ENCODE assay signal across 8 cellular contexts in genomic region chr3:157248590-157249425, GRCh38.
DNase-seq lines count a peak whose midpoint lies in the region; ATAC-seq and TF ChIP-seq lines count a peak whose summit lies in the region.

No MANE protein-coding gene starts in this region.

- H3K36me3 ChIP-seq in ACC112 (ENCODE audit: insufficient read depth, low read length) (no peaks in the 10 kb centered on the region), kidney epithelial cell (ENCODE audit: control insufficient read depth, insufficient read depth, low read length) (no peaks in the 10 kb centered on the region)

- POLR2A ChIA-PET in MCF 10A (lab: Yijun Ruan, JAX): interaction anchor here (0.9 to 1.1 kb wide), 2 partner anchors 9 to 29 kb away, joined by 3 to 4 read pairs; no protein-coding TSS in a partner anchor

- peak overlapping the region; percentile 76 for H3K27ac ChIP-seq in ACC112 (ENCODE audit: low read depth, low read length)

- peaks cover 9% of the 10 kb centered on the region for H3K9me3 Mint-ChIP-seq in MCF 10A (ENCODE audit: unreplicated experiment)
- H3K9me3 Mint-ChIP-seq in natural killer cell treated with Interleukin-12 subunit alpha and Interleukin-12 subunit beta and Interleukin-15 and Interleukin-18, amount 100 ng/mL, for 72 hours: no peaks in the 10 kb centered on the region

- no peaks in the 10 kb centered on the region for H3K79me2 ChIP-seq in ACC112 (ENCODE audit: control insufficient read depth, insufficient read depth, low read length, unreplicated experiment)

- CTCF ChIA-PET in MCF 10A (lab: Yijun Ruan, JAX): interaction anchor here (0.8 kb wide), 1 partner anchor 9 kb away, joined by 3 read pairs; no protein-coding TSS in a partner anchor

- ATAC-seq in natural killer cell treated with Interleukin-12 subunit alpha and Interleukin-12 subunit beta and Interleukin-15 and Interleukin-18, amount 100 ng/mL, for 72 hours: no peak

- DNase-seq in M059J (ENCODE audit: low read depth): peak; percentile 99
- peak; percentile 81 for DNase-seq in MCF 10A (ENCODE audit: unreplicated experiment)
- peak; percentile 76 for DNase-seq in kidney epithelial cell (ENCODE audit: low read depth)
- DNase-seq in natural killer cell treated with Interleukin-12 subunit alpha and Interleukin-12 subunit beta and Interleukin-15 and Interleukin-18, amount 100 ng/mL, for 72 hours (ENCODE audit: low spot score): no peak
- no peak for DNase-seq in stimulated activated naive CD4-positive, alpha-beta T cell (lab: John Stamatoyannopoulos, UW)
- no peak for DNase-seq in SKM-1 (lab: John Stamatoyannopoulos, UW; ENCODE audit: unreplicated experiment)
- DNase-seq in activated effector memory CD4-positive, alpha-beta T cell treated with anti-CD3 and anti-CD28 coated beads, Interleukin-2, amount 50 U/mL, for 16 hours: no peak

- no peaks in the 10 kb centered on the region for H3K36me3 Mint-ChIP-seq in MCF 10A (ENCODE audit: insufficient read depth, unreplicated experiment)
- H3K36me3 Mint-ChIP-seq in natural killer cell treated with Interleukin-12 subunit alpha and Interleukin-12 subunit beta and Interleukin-15 and Interleukin-18, amount 100 ng/mL, for 72 hours: no peaks in the 10 kb centered on the region

- no peak overlapping the region for H2AFZ ChIP-seq in ACC112 (ENCODE audit: low read length, unreplicated experiment)

- no peak overlapping the region for H3K27ac Mint-ChIP-seq in MCF 10A (ENCODE audit: low read depth, unreplicated experiment)
- H3K27ac Mint-ChIP-seq in natural killer cell treated with Interleukin-12 subunit alpha and Interleukin-12 subunit beta and Interleukin-15 and Interleukin-18, amount 100 ng/mL, for 72 hours: no peak overlapping the region

- H3K4me3 Mint-ChIP-seq in MCF 10A (ENCODE audit: unreplicated experiment): no peak overlapping the region
- no peak overlapping the region for H3K4me3 Mint-ChIP-seq in natural killer cell treated with Interleukin-12 subunit alpha and Interleukin-12 subunit beta and Interleukin-15 and Interleukin-18, amount 100 ng/mL, for 72 hours

- no TSS peak for BruUV-seq in MCF 10A (replicated peaks; lab: Mats Ljungman, UMichigan)

- intact Hi-C loops in MCF 10A (cut with micrococcal nuclease): loop anchor here (10.0 kb wide), 1 partner anchor 106 kb away; no protein-coding TSS in a partner anchor

- H3K4me3 ChIP-seq in ACC112 (ENCODE audit: low read depth, low read length): peak overlapping the region; percentile 32; the same call in 1 of the 2 replicates
- no peak overlapping the region for H3K4me3 ChIP-seq in kidney epithelial cell (ENCODE audit: low read depth, low read length)

- H3K4me1 ChIP-seq in ACC112 (ENCODE audit: control insufficient read depth, insufficient read depth, low read length, unreplicated experiment): peaks cover 19% of the 10 kb centered on the region

- H3K27me3 ChIP-seq in ACC112 (ENCODE audit: insufficient read depth, low read length) (no peaks in the 10 kb centered on the region), kidney epithelial cell (ENCODE audit: control insufficient read depth, insufficient read depth, low read length) (no peaks in the 10 kb centered on the region)

- H3K4me1 Mint-ChIP-seq in MCF 10A (ENCODE audit: insufficient read depth, unreplicated experiment): peaks cover 6% of the 10 kb centered on the region
- H3K4me1 Mint-ChIP-seq in natural killer cell treated with Interleukin-12 subunit alpha and Interleukin-12 subunit beta and Interleukin-15 and Interleukin-18, amount 100 ng/mL, for 72 hours (ENCODE audit: low read depth in 2 of 2): no peaks in the 10 kb centered on the region

- no peaks in the 10 kb centered on the region for H3K27me3 Mint-ChIP-seq in MCF 10A (ENCODE audit: insufficient read depth, unreplicated experiment)
- no peaks in the 10 kb centered on the region for H3K27me3 Mint-ChIP-seq in natural killer cell treated with Interleukin-12 subunit alpha and Interleukin-12 subunit beta and Interleukin-15 and Interleukin-18, amount 100 ng/mL, for 72 hours

- TF ChIP-seq CTCF in MCF 10A (IDR thresholded peaks at IDR 0.05; ENCODE audit: unreplicated experiment): no peak
- no peak for TF ChIP-seq CTCF in kidney epithelial cell (IDR thresholded peaks at IDR 0.05; ENCODE audit: insufficient read depth, low read length, poor library complexity, severe bottlenecking)

Comparison
In these comparisons a context has a peak if more than half of its experiments do, and no peak if none do; other contexts are left out.
1. DNase-seq: peak in M059J (single experiment), MCF 10A (single experiment) and kidney epithelial cell (single experiment); none in natural killer cell treated with Interleukin-12 subunit alpha and Interleukin-12 subunit beta and Interleukin-15 and Interleukin-18, amount 100 ng/mL, for 72 hours (single experiment), stimulated activated naive CD4-positive, alpha-beta T cell (0 of 6), SKM-1 (single experiment) and activated effector memory CD4-positive, alpha-beta T cell treated with anti-CD3 and anti-CD28 coated beads, Interleukin-2, amount 50 U/mL, for 16 hours (single experiment).